Comparison of ENCODE assay signal across 9 cellular contexts in genomic region chr16:2663553-2664521, GRCh38. TPM values are rescaled to one million over a fixed set of nuclear protein-coding genes. Genes with fewer than 3 reads are reported as not detected.
DNase-seq lines count a peak whose midpoint lies in the region; ATAC-seq, FAIRE-seq and TF ChIP-seq lines count a peak whose summit lies in the region.
"Had no signal": no experiment of that assay in that cellular context is flagged by ENCODE, and none has a peak within 500 bp of the region (broad histone marks: within the 10 kb centered on the region; RNA-seq: fewer than 3 reads in every experiment).

No MANE protein-coding gene starts in this region.

- ATAC-seq in GM19467 (IDR thresholded peaks at IDR 0.05; ENCODE audit: unreplicated experiment), result no peak
- no peak for ATAC-seq in psoas muscle

- H3K4me3 ChIP-seq in keratinocyte (ENCODE audit: control insufficient read depth in 2 of 3, extremely low read depth in 1 of 3, insufficient read depth in 2 of 3, low read depth in 1 of 3, low read length in 3 of 3) (peak overlapping the region; percentile 8 to 32 (median 22)), urinary bladder (ENCODE audit: low read depth, low read length) (no peak overlapping the region), mesendoderm (ENCODE audit: low read length) (no peak overlapping the region), psoas muscle (no peak overlapping the region)

- H3K4ac ChIP-seq in mesendoderm (ENCODE audit: low read depth, low read length), result no peak overlapping the region

- H4K20me1 ChIP-seq in keratinocyte (ENCODE audit: control insufficient read depth, extremely low read depth, insufficient read depth, low read length), result no peaks in the 10 kb centered on the region

- H3K9me1 ChIP-seq in keratinocyte (ENCODE audit: control insufficient read depth, extremely low read depth, insufficient read depth, low read length), result no peaks in the 10 kb centered on the region

- no peak overlapping the region for H2BK5ac ChIP-seq in mesendoderm (ENCODE audit: low read length)

- H3K4me2 ChIP-seq in keratinocyte (ENCODE audit: control insufficient read depth, extremely low read depth, insufficient read depth, low read depth, low read length) (peak overlapping the region; percentile 89), mesendoderm (ENCODE audit: low read length) (no peak overlapping the region)

- DNase-seq in activated naive CD4-positive, alpha-beta T cell treated with Interleukin-2 at 50 U/mL for 16 hours, result peak; percentile 73
- DNase-seq in activated naive CD4-positive, alpha-beta T cell (lab: John Stamatoyannopoulos, UW), result no peak
- peak; percentile 46 for DNase-seq in activated naive CD4-positive, alpha-beta T cell treated with anti-CD3 and anti-CD28 coated beads, Interleukin-2, amount 50 U/mL, for 16 hours
- DNase-seq in keratinocyte (ENCODE audit: low read depth, low spot score) (peak; percentile 46), mesendoderm (no peak), psoas muscle (no peak)
- DNase-seq: GOT3 had no signal

- H3K9ac ChIP-seq in keratinocyte (ENCODE audit: control insufficient read depth, extremely low read depth, insufficient read depth, low read length) (peak overlapping the region; percentile 64), mesendoderm (ENCODE audit: low read length) (no peak overlapping the region)

- H3K79me1 ChIP-seq in mesendoderm (ENCODE audit: low read length), result no peaks in the 10 kb centered on the region

- H3K79me2 ChIP-seq in keratinocyte (ENCODE audit: control insufficient read depth, insufficient read depth, low read length), result no peaks in the 10 kb centered on the region
- H3K79me2 ChIP-seq in mesendoderm (ENCODE audit: control insufficient read depth, insufficient read depth, low read length), result no peaks in the 10 kb centered on the region

- H4K5ac ChIP-seq in mesendoderm (ENCODE audit: low read length), result no peak overlapping the region

- no peak overlapping the region for H2AK5ac ChIP-seq in mesendoderm (ENCODE audit: low read length)

- H3K18ac ChIP-seq in mesendoderm (ENCODE audit: low read length), result no peak overlapping the region

- dilution Hi-C loops in keratinocyte (cut with MboI; ENCODE audit: extremely low pct_ligation_motif_present, low sequenced_read_pairs), result no loop called here

- no peaks in the 10 kb centered on the region for H3K27me3 ChIP-seq in keratinocyte (ENCODE audit: control insufficient read depth, extremely low read depth, insufficient read depth, low read length)
- no peaks in the 10 kb centered on the region for H3K27me3 ChIP-seq in mesendoderm (ENCODE audit: insufficient read depth, low read length, poor library complexity)
- no peaks in the 10 kb centered on the region for H3K27me3 ChIP-seq in psoas muscle (ENCODE audit: insufficient read depth in 3 of 3, low read length in 2 of 3)

- H4K8ac ChIP-seq in mesendoderm (ENCODE audit: low read depth, low read length), result no peak overlapping the region

- peaks cover 0 to under 1% of the 10 kb centered on the region in 2 experiments for H3K36me3 ChIP-seq in keratinocyte (ENCODE audit: control insufficient read depth in 2 of 2, extremely low read depth in 1 of 2, insufficient read depth in 2 of 2, low read length in 2 of 2)
- H3K36me3 ChIP-seq in urinary bladder (ENCODE audit: insufficient read depth), result no peaks in the 10 kb centered on the region
- H3K36me3 ChIP-seq in mesendoderm (ENCODE audit: control insufficient read depth, insufficient read depth, low read length), result no peaks in the 10 kb centered on the region
- H3K36me3 ChIP-seq in psoas muscle (ENCODE audit: insufficient read depth in 1 of 2, low read depth in 1 of 2), result peaks cover 0 to 42% of the 10 kb centered on the region in 2 donors

- H3K56ac ChIP-seq in mesendoderm (ENCODE audit: low read length), result no peak overlapping the region

- H3K23ac ChIP-seq in mesendoderm (ENCODE audit: low read length), result no peak overlapping the region

- H3K27ac ChIP-seq in keratinocyte (ENCODE audit: control insufficient read depth, insufficient read depth, low read length), result peak overlapping the region; percentile 83
- H3K27ac ChIP-seq in urinary bladder (ENCODE audit: low read depth), result peak overlapping the region; percentile 67
- H3K27ac ChIP-seq in mesendoderm (ENCODE audit: low read depth, low read length), result no peak overlapping the region
- no peak overlapping the region for H3K27ac ChIP-seq in psoas muscle

- intact Hi-C loops in psoas muscle (cut with DNase I), result no loop called here

- no peak overlapping the region for H2BK120ac ChIP-seq in mesendoderm (ENCODE audit: low read depth, low read length)

- H2AFZ ChIP-seq in keratinocyte (ENCODE audit: control insufficient read depth, low read length), result peak overlapping the region; percentile 46

- WGBS in urinary bladder, result 47% methylated on average over 23 of the region's 23 CpGs
- WGBS in mesendoderm (ENCODE audit: extremely low coverage, insufficient coverage, low lambda C conversion rate), result no CpG with 5 or more reads among the region's 23 CpGs
- 62 to 69% (median 64%) methylated on average over 23 of the region's 23 CpGs for WGBS in psoas muscle, 3 donors

- peak; percentile 17 for FAIRE-seq in keratinocyte (lab: Jason Lieb, UNC)

- TF ChIP-seq CTCF in keratinocyte (optimal IDR thresholded peaks at IDR 0.05 in 1 of 3, IDR thresholded peaks at IDR 0.05 in 1 of 3, conservative IDR thresholded peaks at IDR 0.05 in 1 of 3; ENCODE audit: extremely low read depth in 1 of 3, insufficient read depth in 2 of 3, low read length in 3 of 3) (no peak), psoas muscle (IDR thresholded peaks at IDR 0.05) (no peak)

- H3K9me3 ChIP-seq in keratinocyte (ENCODE audit: control insufficient read depth, low read depth, low read length), result no peaks in the 10 kb centered on the region
- no peaks in the 10 kb centered on the region for H3K9me3 ChIP-seq in psoas muscle

- H3K4me1 ChIP-seq in keratinocyte (ENCODE audit: control insufficient read depth, extremely low read depth, insufficient read depth, low read length) (peaks cover 25% of the 10 kb centered on the region), urinary bladder (ENCODE audit: insufficient read depth) (no peaks in the 10 kb centered on the region), mesendoderm (ENCODE audit: control insufficient read depth, low read depth, low read length) (no peaks in the 10 kb centered on the region), psoas muscle (no peaks in the 10 kb centered on the region)

- no peak overlapping the region for H2BK15ac ChIP-seq in mesendoderm (replicated peaks; ENCODE audit: low read depth)

RNA-seq across cellular contexts. Expression of gene KCTD5, which starts 18.5 kb away (rescaled TPM):
- polyA plus RNA-seq in keratinocyte, result 29.0 to 41.1 TPM (median 36.1 TPM) in 3 replicates
- polyA plus RNA-seq in keratinocyte (2011; ENCODE audit: low read depth), result 65.3 TPM
- 26.3 and 41.3 TPM in 2 replicates for polyA plus RNA-seq in keratinocyte (2011; cell fraction: cytosol; rRNA removed)
- 38.9 and 43.7 TPM in 2 replicates for polyA plus RNA-seq in keratinocyte (2011; cell fraction: nucleus; rRNA removed)
- polyA plus RNA-seq in keratinocyte (2012; ENCODE audit: low replicate concordance), result 27.1 and 31.1 TPM in 2 replicates
- 21.5 to 50.1 TPM (median 23.4 TPM) in 3 replicates for polyA minus RNA-seq in keratinocyte
- 38.0 TPM for polyA minus RNA-seq in keratinocyte (2011; cell fraction: cytosol; rRNA and poly(A)+ RNA removed)
- 19.9 and 28.2 TPM in 2 replicates for polyA minus RNA-seq in keratinocyte (2011; cell fraction: nucleus; rRNA and poly(A)+ RNA removed)
- total RNA-seq in urinary bladder, result 13.7 TPM
- polyA plus RNA-seq in urinary bladder, result 18.4 TPM
- polyA plus RNA-seq in mesendoderm (2013, experiment 1 of 2), result 41.6 TPM
- polyA plus RNA-seq in mesendoderm (2013, experiment 2 of 2), result 38.7 TPM
- 10 to 100 TPM in 3 of 4 donors, 1 to 10 TPM in 1; 9.1 to 18.0 (median 16.7) TPM for total RNA-seq in psoas muscle
- 10 to 100 TPM; 10.8 to 65.8 (median 24.1) TPM for polyA plus RNA-seq in psoas muscle

RNA-seq across cellular contexts. Expression of gene PRSS27, which starts 56.2 kb away (rescaled TPM):
- 0.20 to 0.67 TPM (median 0.22 TPM) in 3 replicates for polyA plus RNA-seq in keratinocyte
- polyA plus RNA-seq in keratinocyte (2011; ENCODE audit: low read depth), result 0.45 TPM
- 0.34 and 0.73 TPM in 2 replicates for polyA plus RNA-seq in keratinocyte (2011; cell fraction: cytosol; rRNA removed)
- polyA plus RNA-seq in keratinocyte (2011; cell fraction: nucleus; rRNA removed), result 0.73 and 1.3 TPM in 2 replicates
- polyA plus RNA-seq in keratinocyte (2012; ENCODE audit: low replicate concordance), result 0.29 and 1.5 TPM in 2 replicates
- polyA minus RNA-seq in keratinocyte, result 0.07 TPM in 1 of 3 replicates, not detected in the others
- not detected for polyA minus RNA-seq in keratinocyte (2011; cell fraction: cytosol; rRNA and poly(A)+ RNA removed)
- 0.53 TPM in 1 of 2 replicates, not detected in the other for polyA minus RNA-seq in keratinocyte (2011; cell fraction: nucleus; rRNA and poly(A)+ RNA removed)
- 0.85 TPM for total RNA-seq in urinary bladder
- polyA plus RNA-seq in urinary bladder, result 2.5 TPM
- polyA plus RNA-seq in mesendoderm (2013, experiment 1 of 2), result 0.97 TPM
- 1.0 TPM for polyA plus RNA-seq in mesendoderm (2013, experiment 2 of 2)
- under 1 TPM in 2 of 4 donors, not detected in 2; 0.22 to 0.34 TPM for total RNA-seq in psoas muscle
- polyA plus RNA-seq in psoas muscle, result under 1 TPM; 0.07 to 0.20 (median 0.08) TPM

Comparison
In these comparisons a context has a peak if more than half of its experiments do, and no peak if none do; other contexts are left out.
1. DNase-seq: peak in activated naive CD4-positive, alpha-beta T cell treated with Interleukin-2 at 50 U/mL for 16 hours (single experiment), activated naive CD4-positive, alpha-beta T cell treated with anti-CD3 and anti-CD28 coated beads, Interleukin-2, amount 50 U/mL, for 16 hours (single experiment) and keratinocyte (single experiment); none in activated naive CD4-positive, alpha-beta T cell (0 of 4), mesendoderm (single experiment) and psoas muscle (0 of 2).
2. H3K27ac ChIP-seq: peak in keratinocyte (single experiment) and urinary bladder (single experiment); none in mesendoderm (single experiment) and psoas muscle (single experiment).
3. H3K4me3 ChIP-seq: peak in keratinocyte (3 of 3); none in urinary bladder (single experiment), mesendoderm (single experiment) and psoas muscle (single experiment).